21 cellular contexts compared by ENCODE assay signal in genomic region chr4:187422655-187423054, GRCh38.
DNase-seq lines count a peak whose midpoint lies in the region; ATAC-seq, FAIRE-seq and TF ChIP-seq lines count a peak whose summit lies in the region.
"Had no signal": no experiment of that assay in that cellular context is flagged by ENCODE, and none has a peak within 500 bp of the region (broad histone marks: within the 10 kb centered on the region; RNA-seq: fewer than 3 reads in every experiment).

No MANE protein-coding gene starts in this region.

- no peak overlapping the region for H2AK5ac ChIP-seq in neuronal stem cell (ENCODE audit: low read depth, low read length)

- no peak overlapping the region for H3K14ac ChIP-seq in neuronal stem cell (ENCODE audit: low read length)

- H3K9me3 ChIP-seq in BE2C = no peaks in the 10 kb centered on the region
- no peaks in the 10 kb centered on the region for H3K9me3 ChIP-seq in K562 (replicated peaks; ENCODE audit: control insufficient read depth, insufficient read depth, low read depth, low read length)
- H3K9me3 ChIP-seq in neuronal stem cell (replicated peaks in 1 of 2; ENCODE audit: control insufficient read depth in 2 of 2, insufficient read depth in 1 of 2, low read depth in 1 of 2, low read length in 2 of 2) = no peaks in the 10 kb centered on the region

- BruUV-seq in K562 (replicated peaks; lab: Mats Ljungman, UMichigan) = no TSS peak

- no peak overlapping the region for H2BK12ac ChIP-seq in neuronal stem cell (ENCODE audit: low read length)

- no peak overlapping the region for H4K91ac ChIP-seq in neuronal stem cell (ENCODE audit: low read depth, low read length, poor library complexity)

- no peak overlapping the region for H3K23ac ChIP-seq in neuronal stem cell (ENCODE audit: low read depth, low read length, poor library complexity)

- H3K18ac ChIP-seq in neuronal stem cell (ENCODE audit: low read length) = peak overlapping the region; percentile 27

- H3K4me3 ChIP-seq in BE2C (ENCODE audit: low read depth, low read length) (no peak overlapping the region), K562 (no peak overlapping the region), neuronal stem cell (ENCODE audit: low read length in 2 of 2) (no peak overlapping the region)
- H3K4me3 ChIP-seq: BLaER1 treated with 17β-estradiol and CSF1 and Interleukin-3, amounts not matched to agents 10 nM and 100 nM had no signal

- 4% methylated on average over 3 of the region's 3 CpGs for WGBS in K562 (ENCODE audit: insufficient coverage, low coverage, missing lambda C conversion rate)
- no CpG with 5 or more reads among the region's 3 CpGs for WGBS in neuronal stem cell (ENCODE audit: extremely low coverage in 2 of 2, insufficient read length in 2 of 2, insufficient replicate concordance in 1 of 2), 2 donors

- intact Hi-C loops in K562 (cut with micrococcal nuclease) = no loop called here

- H2BK5ac ChIP-seq in neuronal stem cell (ENCODE audit: low read length) = no peak overlapping the region

- H3K36me3 ChIP-seq in BE2C (no peaks in the 10 kb centered on the region), K562 (ENCODE audit: control insufficient read depth, insufficient read depth, low read length) (no peaks in the 10 kb centered on the region), neuronal stem cell (replicated peaks in 1 of 2; ENCODE audit: control insufficient read depth in 2 of 2, insufficient read depth in 2 of 2, low read length in 2 of 2) (no peaks in the 10 kb centered on the region)
- H3K36me3 ChIP-seq: BLaER1 treated with 17β-estradiol and CSF1 and Interleukin-3, amounts not matched to agents 10 nM and 100 nM had no signal

- in situ Hi-C loops in K562 (cut with MboI) = no loop called here

- FAIRE-seq in K562 (lab: Jason Lieb, UNC) = no peak
- FAIRE-seq: A204.1, G401.6, GM12891, GM18507 had no signal

- TF ChIP-seq CTCF in BE2C (IDR thresholded peaks at IDR 0.05; ENCODE audit: low read depth, low read length) (no peak), K562 (IDR thresholded peaks at IDR 0.05 in 2 of 3, conservative IDR thresholded peaks at IDR 0.05 in 1 of 3; ENCODE audit: insufficient read depth in 2 of 3, low read depth in 1 of 3, low read length in 3 of 3) (no peak)

- no peak overlapping the region for H2BK15ac ChIP-seq in neuronal stem cell (ENCODE audit: low read length)

- ATAC-seq in K562 = peak; percentile 23; the same call in 1 of the 3 replicates
- no peak for ATAC-seq in GM18498 (IDR thresholded peaks at IDR 0.05; ENCODE audit: unreplicated experiment)
- ATAC-seq: CD8-positive, alpha-beta T cell had no signal

- peak; percentile 44 for DNase-seq in BE2C
- peak; percentile 92 for DNase-seq in OCI-M1 (lab: John Stamatoyannopoulos, UW)
- peak in 2 of 4 experiments; percentile 10 to 41 for DNase-seq in K562 (ENCODE audit: extremely low read depth in 1 of 4, low spot score in 3 of 4)
- no peak for DNase-seq in neuronal stem cell (ENCODE audit: low spot score)
- DNase-seq in COR-L47 (lab: John Stamatoyannopoulos, UW) = no peak
- no peak for DNase-seq in mucosa of gallbladder (ENCODE audit: low spot score)
- DNase-seq in activated CD4-positive, alpha-beta T cell treated with anti-CD3 and anti-CD28 coated beads, Interleukin-2, amount 50 U/mL, for 1 hour = no peak
- DNase-seq: 8988T; ACHN; CD4-positive, alpha-beta T cell; CD8-positive, alpha-beta T cell; DMS 273 treated with DMSO at 0.1 percent for 48 hours; DMS79 treated with DMSO at 0.1 percent for 48 hours; GF-D8 had no signal

- peak; percentile 6; the same call in 1 of the 2 replicates for TF ChIP-seq EP300 in K562 (IDR thresholded peaks at IDR 0.05; ENCODE audit: low read length)

- no peak overlapping the region for H3K27ac ChIP-seq in K562 (ENCODE audit: extremely low read depth, low read depth, low read length)
- no peak overlapping the region for H3K27ac ChIP-seq in neuronal stem cell (replicated peaks; ENCODE audit: low read length)
- H3K27ac ChIP-seq: BLaER1 treated with 17β-estradiol and CSF1 and Interleukin-3, amounts not matched to agents 10 nM and 100 nM; C4-2B had no signal

- POLR2A ChIA-PET in K562 (lab: Yijun Ruan, JAX) = interaction anchor here (0.6 kb wide), 1 partner anchor 931 kb away, joined by 3 read pairs; no protein-coding TSS in a partner anchor

- H3K9me1 ChIP-seq in K562 (ENCODE audit: control insufficient read depth, insufficient read depth, low read length) = no peaks in the 10 kb centered on the region

- no peak for TF ChIP-seq POLR2A in K562 (conservative IDR thresholded peaks at IDR 0.05)

- TF ChIP-seq RAD21 in K562 (CRISPR knock-in tag; conservative IDR thresholded peaks at IDR 0.05 in 1 of 2, IDR thresholded peaks at IDR 0.05 in 1 of 2) = no peak

- H2BK120ac ChIP-seq in neuronal stem cell (ENCODE audit: low read depth, low read length) = no peak overlapping the region

- no peaks in the 10 kb centered on the region for H4K20me1 ChIP-seq in K562 (replicated peaks; ENCODE audit: control insufficient read depth, insufficient read depth, low read length)
- H4K20me1 ChIP-seq: BLaER1 treated with 17β-estradiol and CSF1 and Interleukin-3, amounts not matched to agents 10 nM and 100 nM had no signal

- H3K4me2 ChIP-seq in K562 (ENCODE audit: insufficient read depth, low read length) (no peak overlapping the region), neuronal stem cell (ENCODE audit: insufficient read depth, low read length, poor library complexity, severe bottlenecking) (no peak overlapping the region)
- H3K4me2 ChIP-seq: BLaER1 treated with 17β-estradiol and CSF1 and Interleukin-3, amounts not matched to agents 10 nM and 100 nM had no signal

- no peak overlapping the region for H3K4ac ChIP-seq in neuronal stem cell (ENCODE audit: low read length)

- H4K8ac ChIP-seq in neuronal stem cell (ENCODE audit: low read depth, low read length) = no peak overlapping the region

- H3K79me1 ChIP-seq in neuronal stem cell (ENCODE audit: low read depth, low read length) = no peaks in the 10 kb centered on the region

- CTCF ChIA-PET in K562 (lab: Yijun Ruan, JAX; ENCODE audit: low intra/inter-chr PET ratio) = no interaction called here

- H2AFZ ChIP-seq in K562 (ENCODE audit: low read depth, low read length) (no peak overlapping the region), neuronal stem cell (ENCODE audit: low read length) (no peak overlapping the region)

- H3K4me1 ChIP-seq in BE2C = no peaks in the 10 kb centered on the region
- H3K4me1 ChIP-seq in K562 (replicated peaks in 1 of 2; ENCODE audit: control insufficient read depth in 2 of 2, insufficient read depth in 2 of 2, low read length in 2 of 2) = no peaks in the 10 kb centered on the region
- no peaks in the 10 kb centered on the region for H3K4me1 ChIP-seq in neuronal stem cell (ENCODE audit: control insufficient read depth in 2 of 2, insufficient read depth in 1 of 2, low read depth in 1 of 2, low read length in 2 of 2)
- H3K4me1 ChIP-seq: BLaER1 treated with 17β-estradiol and CSF1 and Interleukin-3, amounts not matched to agents 10 nM and 100 nM had no signal

- no peaks in the 10 kb centered on the region for H3K79me2 ChIP-seq in K562 (ENCODE audit: control insufficient read depth, insufficient read depth, low read length)

- H3K9ac ChIP-seq in K562 (ENCODE audit: insufficient read depth in 1 of 2, low read depth in 2 of 2, low read length in 2 of 2) (no peak overlapping the region), neuronal stem cell (ENCODE audit: low read depth, low read length, poor library complexity) (no peak overlapping the region)
- H3K9ac ChIP-seq: BLaER1 treated with 17β-estradiol and CSF1 and Interleukin-3, amounts not matched to agents 10 nM and 100 nM had no signal

- H3K27me3 ChIP-seq in BE2C (no peaks in the 10 kb centered on the region), K562 (ENCODE audit: control insufficient read depth in 2 of 2, insufficient read depth in 2 of 2, low read length in 2 of 2) (no peaks in the 10 kb centered on the region), neuronal stem cell (ENCODE audit: control insufficient read depth in 3 of 3, insufficient read depth in 3 of 3, low read depth in 1 of 3, low read length in 3 of 3) (no peaks in the 10 kb centered on the region)
- H3K27me3 ChIP-seq: BLaER1 treated with 17β-estradiol and CSF1 and Interleukin-3, amounts not matched to agents 10 nM and 100 nM had no signal

TF ChIP-seq in K562, 482 proteins besides CTCF, POLR2A, EP300 and RAD21 (continues in another document):
- TF ChIP-seq ETV5 (CRISPR knock-in tag; IDR thresholded peaks at IDR 0.05; ENCODE audit: low read depth) (no peak), GTF3C2 (IDR thresholded peaks at IDR 0.05; ENCODE audit: borderline replicate concordance, extremely low read depth, insufficient read length) (no peak), CBX1 (IDR thresholded peaks at IDR 0.05; ENCODE audit: low read depth) (no peak)

Comparison
In these comparisons a context has a peak if more than half of its experiments do, and no peak if none do; other contexts are left out.
1. DNase-seq: peak in BE2C (single experiment) and OCI-M1 (single experiment); none in neuronal stem cell (single experiment), COR-L47 (single experiment), mucosa of gallbladder (single experiment) and activated CD4-positive, alpha-beta T cell treated with anti-CD3 and anti-CD28 coated beads, Interleukin-2, amount 50 U/mL, for 1 hour (single experiment).